Comparison of ENCODE assay signal across 9 cellular contexts in the genomic region with DNA sequence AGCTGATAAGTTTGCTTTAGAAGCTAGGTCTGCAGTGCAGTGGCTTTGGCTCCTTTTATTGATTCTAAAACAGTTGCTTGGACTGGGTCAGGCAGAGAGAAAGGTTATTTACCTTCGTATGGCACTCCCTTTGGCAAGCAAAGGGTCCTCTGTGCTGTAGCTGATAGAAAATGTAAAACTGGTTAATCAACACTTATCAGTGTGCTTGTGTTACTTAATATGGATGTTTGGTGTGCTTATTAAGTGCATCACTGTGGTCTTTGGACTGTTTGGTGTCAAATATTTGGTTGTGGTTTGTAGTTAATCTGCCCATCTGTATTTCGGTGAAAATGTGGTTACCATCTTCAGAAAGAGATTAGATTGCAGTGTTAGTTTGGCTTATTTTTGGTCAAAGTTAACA. TPM values are rescaled to one million over a fixed set of nuclear protein-coding genes. Genes with fewer than 3 reads are reported as not detected.
DNase-seq lines count a peak whose midpoint lies in the region; ATAC-seq and TF ChIP-seq lines count a peak whose summit lies in the region.
"Had no signal": no experiment of that assay in that cellular context is flagged by ENCODE, and none has a peak within 500 bp of the region (broad histone marks: within the 10 kb centered on the region; RNA-seq: fewer than 3 reads in every experiment).

No MANE protein-coding gene starts in this region.

- ATAC-seq in GM21367 (IDR thresholded peaks at IDR 0.05; ENCODE audit: unreplicated experiment): peak; percentile 28
- ATAC-seq in HG03135 (IDR thresholded peaks at IDR 0.05; ENCODE audit: unreplicated experiment): peak; percentile 49
- ATAC-seq in mucosa of descending colon: no peak
- ATAC-seq in GM21526 (IDR thresholded peaks at IDR 0.05; ENCODE audit: low FRiP score, unreplicated experiment): no peak

- TF ChIP-seq CTCF in VCaP (conservative IDR thresholded peaks at IDR 0.05) (no peak), mucosa of descending colon (IDR thresholded peaks at IDR 0.05) (no peak)

- intact Hi-C loops in mucosa of descending colon (cut with DNase I, micrococcal nuclease): no loop called here

- no peaks in the 10 kb centered on the region for H3K36me3 ChIP-seq in mucosa of descending colon (ENCODE audit: low read depth)
- H3K36me3 ChIP-seq: cardiac muscle cell had no signal

- H3K9me3 ChIP-seq in mucosa of descending colon: no peaks in the 10 kb centered on the region

- H3K4me1 ChIP-seq in mucosa of descending colon (ENCODE audit: low read depth): no peaks in the 10 kb centered on the region

- H3K4me3 ChIP-seq in mucosa of descending colon: no peak overlapping the region
- H3K4me3 ChIP-seq: cardiac muscle cell had no signal

- H3K27ac ChIP-seq in VCaP: peak overlapping the region; percentile 76
- H3K27ac ChIP-seq: cardiac muscle cell had no signal

- peak; percentile 27 for DNase-seq in EH (ENCODE audit: low read depth)
- DNase-seq in mucosa of descending colon: no peak
- no peak for DNase-seq in NOMO-1 treated with dmso at 0.1 percent for 144 hours (lab: John Stamatoyannopoulos, UW; ENCODE audit: unreplicated experiment)
- DNase-seq in activated CD4-positive, alpha-beta T cell treated with anti-CD3 and anti-CD28 coated beads, Interleukin-2, amount 50 U/mL, for 48 hours: no peak

RNA-seq across cellular contexts. Expression of gene UBE2E2, which starts 16.0 kb away (rescaled TPM):
- total RNA-seq in mucosa of descending colon: 10 to 100 TPM in 1 of 3 donors, 1 to 10 TPM in 2; 4.8 to 24.4 (median 8.9) TPM

Comparison
In these comparisons a context has a peak if more than half of its experiments do, and no peak if none do; other contexts are left out.
1. ATAC-seq: peak in GM21367 (single experiment) and HG03135 (single experiment); none in mucosa of descending colon (single experiment) and GM21526 (single experiment).